ENCODE assay signal across 2 cellular contexts in genomic region chr6:6191476-6191875, GRCh38.
TF ChIP-seq lines count a peak whose summit lies in the region.

No MANE protein-coding gene starts in this region.

TF ChIP-seq in A549, 52 proteins besides CTCF, POLR2A, EP300 and RAD21 (continued from another document):
- TF ChIP-seq, protein P1, sequence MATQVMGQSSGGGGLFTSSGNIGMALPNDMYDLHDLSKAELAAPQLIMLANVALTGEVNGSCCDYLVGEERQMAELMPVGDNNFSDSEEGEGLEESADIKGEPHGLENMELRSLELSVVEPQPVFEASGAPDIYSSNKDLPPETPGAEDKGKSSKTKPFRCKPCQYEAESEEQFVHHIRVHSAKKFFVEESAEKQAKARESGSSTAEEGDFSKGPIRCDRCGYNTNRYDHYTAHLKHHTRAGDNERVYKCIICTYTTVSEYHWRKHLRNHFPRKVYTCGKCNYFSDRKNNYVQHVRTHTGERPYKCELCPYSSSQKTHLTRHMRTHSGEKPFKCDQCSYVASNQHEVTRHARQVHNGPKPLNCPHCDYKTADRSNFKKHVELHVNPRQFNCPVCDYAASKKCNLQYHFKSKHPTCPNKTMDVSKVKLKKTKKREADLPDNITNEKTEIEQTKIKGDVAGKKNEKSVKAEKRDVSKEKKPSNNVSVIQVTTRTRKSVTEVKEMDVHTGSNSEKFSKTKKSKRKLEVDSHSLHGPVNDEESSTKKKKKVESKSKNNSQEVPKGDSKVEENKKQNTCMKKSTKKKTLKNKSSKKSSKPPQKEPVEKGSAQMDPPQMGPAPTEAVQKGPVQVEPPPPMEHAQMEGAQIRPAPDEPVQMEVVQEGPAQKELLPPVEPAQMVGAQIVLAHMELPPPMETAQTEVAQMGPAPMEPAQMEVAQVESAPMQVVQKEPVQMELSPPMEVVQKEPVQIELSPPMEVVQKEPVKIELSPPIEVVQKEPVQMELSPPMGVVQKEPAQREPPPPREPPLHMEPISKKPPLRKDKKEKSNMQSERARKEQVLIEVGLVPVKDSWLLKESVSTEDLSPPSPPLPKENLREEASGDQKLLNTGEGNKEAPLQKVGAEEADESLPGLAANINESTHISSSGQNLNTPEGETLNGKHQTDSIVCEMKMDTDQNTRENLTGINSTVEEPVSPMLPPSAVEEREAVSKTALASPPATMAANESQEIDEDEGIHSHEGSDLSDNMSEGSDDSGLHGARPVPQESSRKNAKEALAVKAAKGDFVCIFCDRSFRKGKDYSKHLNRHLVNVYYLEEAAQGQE (IDR thresholded peaks at IDR 0.05), result peak; percentile 78; the same call in 1 of the 2 replicates
- TF ChIP-seq CHD2 (IDR thresholded peaks at IDR 0.05; ENCODE audit: low read length, partially characterized antibody), result no peak

TF ChIP-seq in H1, 55 proteins besides CTCF, POLR2A, EP300 and RAD21 (continued from another document):
- TF ChIP-seq, protein P2, sequence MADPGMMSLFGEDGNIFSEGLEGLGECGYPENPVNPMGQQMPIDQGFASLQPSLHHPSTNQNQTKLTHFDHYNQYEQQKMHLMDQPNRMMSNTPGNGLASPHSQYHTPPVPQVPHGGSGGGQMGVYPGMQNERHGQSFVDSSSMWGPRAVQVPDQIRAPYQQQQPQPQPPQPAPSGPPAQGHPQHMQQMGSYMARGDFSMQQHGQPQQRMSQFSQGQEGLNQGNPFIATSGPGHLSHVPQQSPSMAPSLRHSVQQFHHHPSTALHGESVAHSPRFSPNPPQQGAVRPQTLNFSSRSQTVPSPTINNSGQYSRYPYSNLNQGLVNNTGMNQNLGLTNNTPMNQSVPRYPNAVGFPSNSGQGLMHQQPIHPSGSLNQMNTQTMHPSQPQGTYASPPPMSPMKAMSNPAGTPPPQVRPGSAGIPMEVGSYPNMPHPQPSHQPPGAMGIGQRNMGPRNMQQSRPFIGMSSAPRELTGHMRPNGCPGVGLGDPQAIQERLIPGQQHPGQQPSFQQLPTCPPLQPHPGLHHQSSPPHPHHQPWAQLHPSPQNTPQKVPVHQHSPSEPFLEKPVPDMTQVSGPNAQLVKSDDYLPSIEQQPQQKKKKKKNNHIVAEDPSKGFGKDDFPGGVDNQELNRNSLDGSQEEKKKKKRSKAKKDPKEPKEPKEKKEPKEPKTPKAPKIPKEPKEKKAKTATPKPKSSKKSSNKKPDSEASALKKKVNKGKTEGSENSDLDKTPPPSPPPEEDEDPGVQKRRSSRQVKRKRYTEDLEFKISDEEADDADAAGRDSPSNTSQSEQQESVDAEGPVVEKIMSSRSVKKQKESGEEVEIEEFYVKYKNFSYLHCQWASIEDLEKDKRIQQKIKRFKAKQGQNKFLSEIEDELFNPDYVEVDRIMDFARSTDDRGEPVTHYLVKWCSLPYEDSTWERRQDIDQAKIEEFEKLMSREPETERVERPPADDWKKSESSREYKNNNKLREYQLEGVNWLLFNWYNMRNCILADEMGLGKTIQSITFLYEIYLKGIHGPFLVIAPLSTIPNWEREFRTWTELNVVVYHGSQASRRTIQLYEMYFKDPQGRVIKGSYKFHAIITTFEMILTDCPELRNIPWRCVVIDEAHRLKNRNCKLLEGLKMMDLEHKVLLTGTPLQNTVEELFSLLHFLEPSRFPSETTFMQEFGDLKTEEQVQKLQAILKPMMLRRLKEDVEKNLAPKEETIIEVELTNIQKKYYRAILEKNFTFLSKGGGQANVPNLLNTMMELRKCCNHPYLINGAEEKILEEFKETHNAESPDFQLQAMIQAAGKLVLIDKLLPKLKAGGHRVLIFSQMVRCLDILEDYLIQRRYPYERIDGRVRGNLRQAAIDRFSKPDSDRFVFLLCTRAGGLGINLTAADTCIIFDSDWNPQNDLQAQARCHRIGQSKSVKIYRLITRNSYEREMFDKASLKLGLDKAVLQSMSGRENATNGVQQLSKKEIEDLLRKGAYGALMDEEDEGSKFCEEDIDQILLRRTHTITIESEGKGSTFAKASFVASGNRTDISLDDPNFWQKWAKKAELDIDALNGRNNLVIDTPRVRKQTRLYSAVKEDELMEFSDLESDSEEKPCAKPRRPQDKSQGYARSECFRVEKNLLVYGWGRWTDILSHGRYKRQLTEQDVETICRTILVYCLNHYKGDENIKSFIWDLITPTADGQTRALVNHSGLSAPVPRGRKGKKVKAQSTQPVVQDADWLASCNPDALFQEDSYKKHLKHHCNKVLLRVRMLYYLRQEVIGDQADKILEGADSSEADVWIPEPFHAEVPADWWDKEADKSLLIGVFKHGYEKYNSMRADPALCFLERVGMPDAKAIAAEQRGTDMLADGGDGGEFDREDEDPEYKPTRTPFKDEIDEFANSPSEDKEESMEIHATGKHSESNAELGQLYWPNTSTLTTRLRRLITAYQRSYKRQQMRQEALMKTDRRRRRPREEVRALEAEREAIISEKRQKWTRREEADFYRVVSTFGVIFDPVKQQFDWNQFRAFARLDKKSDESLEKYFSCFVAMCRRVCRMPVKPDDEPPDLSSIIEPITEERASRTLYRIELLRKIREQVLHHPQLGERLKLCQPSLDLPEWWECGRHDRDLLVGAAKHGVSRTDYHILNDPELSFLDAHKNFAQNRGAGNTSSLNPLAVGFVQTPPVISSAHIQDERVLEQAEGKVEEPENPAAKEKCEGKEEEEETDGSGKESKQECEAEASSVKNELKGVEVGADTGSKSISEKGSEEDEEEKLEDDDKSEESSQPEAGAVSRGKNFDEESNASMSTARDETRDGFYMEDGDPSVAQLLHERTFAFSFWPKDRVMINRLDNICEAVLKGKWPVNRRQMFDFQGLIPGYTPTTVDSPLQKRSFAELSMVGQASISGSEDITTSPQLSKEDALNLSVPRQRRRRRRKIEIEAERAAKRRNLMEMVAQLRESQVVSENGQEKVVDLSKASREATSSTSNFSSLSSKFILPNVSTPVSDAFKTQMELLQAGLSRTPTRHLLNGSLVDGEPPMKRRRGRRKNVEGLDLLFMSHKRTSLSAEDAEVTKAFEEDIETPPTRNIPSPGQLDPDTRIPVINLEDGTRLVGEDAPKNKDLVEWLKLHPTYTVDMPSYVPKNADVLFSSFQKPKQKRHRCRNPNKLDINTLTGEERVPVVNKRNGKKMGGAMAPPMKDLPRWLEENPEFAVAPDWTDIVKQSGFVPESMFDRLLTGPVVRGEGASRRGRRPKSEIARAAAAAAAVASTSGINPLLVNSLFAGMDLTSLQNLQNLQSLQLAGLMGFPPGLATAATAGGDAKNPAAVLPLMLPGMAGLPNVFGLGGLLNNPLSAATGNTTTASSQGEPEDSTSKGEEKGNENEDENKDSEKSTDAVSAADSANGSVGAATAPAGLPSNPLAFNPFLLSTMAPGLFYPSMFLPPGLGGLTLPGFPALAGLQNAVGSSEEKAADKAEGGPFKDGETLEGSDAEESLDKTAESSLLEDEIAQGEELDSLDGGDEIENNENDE (IDR thresholded peaks at IDR 0.05; ENCODE audit: insufficient replicate concordance, low read length), result no peak
TF ChIP-seq in H1: peak in this region for 1.
